9 cellular contexts compared by ENCODE assay signal in the genomic region with DNA sequence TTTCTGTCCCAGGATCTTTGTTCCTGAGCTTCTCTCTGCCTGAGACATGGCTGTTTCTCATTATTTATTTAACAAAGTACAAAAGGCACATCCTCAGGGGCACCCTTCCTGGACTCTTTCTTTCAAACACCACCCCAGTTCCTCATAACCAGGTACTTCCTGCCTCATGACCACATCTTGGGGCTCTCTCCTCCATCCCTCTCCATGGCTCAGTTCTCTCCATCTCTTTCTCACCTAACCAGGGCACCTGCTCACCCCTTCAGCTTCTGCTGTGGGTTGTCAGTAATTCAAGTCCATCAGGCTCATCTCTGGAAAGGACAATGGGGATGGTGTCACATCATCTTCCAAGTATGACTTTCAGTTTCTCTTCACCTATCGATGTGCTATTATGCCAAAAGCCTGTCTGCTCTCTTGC.
DNase-seq lines count a peak whose midpoint lies in the region; ATAC-seq and TF ChIP-seq lines count a peak whose summit lies in the region.
"Had no signal": no experiment of that assay in that cellular context is flagged by ENCODE, and none has a peak within 500 bp of the region (broad histone marks: within the 10 kb centered on the region; RNA-seq: fewer than 3 reads in every experiment).

No MANE protein-coding gene starts in this region.

- H3K27ac Mint-ChIP-seq in neural progenitor cell, result no peak overlapping the region

- H3K4me2 ChIP-seq in neural progenitor cell, result no peak overlapping the region

- CTCF ChIA-PET in Panc1 (lab: Charles Lee), result no interaction called here

- H3K4me3 Mint-ChIP-seq in neural progenitor cell, result no peak overlapping the region

- H3K4me1 ChIP-seq in Panc1 (ENCODE audit: control insufficient read depth, insufficient read depth, low read length) (no peaks in the 10 kb centered on the region), stomach (peaks cover 0 to 12% (median 5%) of the 10 kb centered on the region in 4 donors), neural progenitor cell (no peaks in the 10 kb centered on the region)

- H4K20me1 ChIP-seq in neural progenitor cell (ENCODE audit: low read depth), result no peaks in the 10 kb centered on the region

- in situ Hi-C loops in Panc1 (cut with HindIII; ENCODE audit: low pct_unique_long_range_greater_than_20kb, low sequenced_read_pairs), result no loop called here

- no peaks in the 10 kb centered on the region for H3K4me1 Mint-ChIP-seq in neural progenitor cell

- H3K79me2 ChIP-seq in neural progenitor cell (ENCODE audit: low read depth), result no peaks in the 10 kb centered on the region

- DNase-seq in Panc1 (ENCODE audit: low read depth, low spot score), result no peak
- no peak for DNase-seq in fibroblast of villous mesenchyme (ENCODE audit: low read depth)
- no peak for DNase-seq in stomach
- DNase-seq in UCSD-AML1 (lab: John Stamatoyannopoulos, UW; ENCODE audit: unreplicated experiment), result no peak
- DNase-seq in SIG-M5 treated with dmso at 0.1 percent for 504 hours (lab: John Stamatoyannopoulos, UW; ENCODE audit: unreplicated experiment), result no peak
- DNase-seq in neural progenitor cell (ENCODE audit: low spot score), result no peak
- DNase-seq: NCI-H774; stimulated activated CD4-positive, alpha-beta T cell treated with anti-CD3 and anti-CD28 coated beads, Interleukin-4, amount 100 ng/mL, for 1 hour had no signal

- H3K4me3 ChIP-seq in Panc1 (ENCODE audit: low read depth in 2 of 2, low read length in 2 of 2) (peak overlapping the region; percentile 26 to 43), fibroblast of villous mesenchyme (ENCODE audit: low read depth, low read length) (peak overlapping the region; percentile 49), stomach (peak overlapping the region; percentile 17 to 38 (median 28)), neural progenitor cell (no peak overlapping the region)

- ATAC-seq in GM19463 (IDR thresholded peaks at IDR 0.05; ENCODE audit: unreplicated experiment) (peak; percentile 53), Panc1 (no peak)

- POLR2A ChIA-PET in Panc1 (lab: Charles Lee), result no interaction called here

- no peaks in the 10 kb centered on the region for H3K9me3 Mint-ChIP-seq in neural progenitor cell

- BruUV-seq in Panc1 (replicated peaks; lab: Mats Ljungman, UMichigan), result no TSS peak

- no peak overlapping the region for H2AFZ ChIP-seq in neural progenitor cell (replicated peaks)

- no peak for TF ChIP-seq EP300 in stomach (IDR thresholded peaks at IDR 0.05)

- WGBS in stomach, 5 donors, result 67 to 88% (median 86%) methylated on average over 1 of the region's 1 CpG

- intact Hi-C loops in Panc1 (cut with micrococcal nuclease; ENCODE audit: unreplicated experiment) (no loop called here), stomach (cut with DNase I; ENCODE audit: low total_unique reads) (no loop called here)

- H3K27ac ChIP-seq in Panc1 (ENCODE audit: low read length), result no peak overlapping the region
- peak overlapping the region; percentile 20 to 79 (median 76) for H3K27ac ChIP-seq in stomach
- H3K27ac ChIP-seq in neural progenitor cell, result no peak overlapping the region

- peaks cover 3% of the 10 kb centered on the region for H3K27me3 Mint-ChIP-seq in neural progenitor cell (ENCODE audit: insufficient read depth, low read depth)

- no peaks in the 10 kb centered on the region for H3F3A ChIP-seq in neural progenitor cell (ENCODE audit: low read depth)

- H3K36me3 ChIP-seq in Panc1 (ENCODE audit: control insufficient read depth, insufficient read depth, low read length), result no peaks in the 10 kb centered on the region
- H3K36me3 ChIP-seq in stomach, result no peaks in the 10 kb centered on the region
- no peaks in the 10 kb centered on the region for H3K36me3 ChIP-seq in neural progenitor cell

- TF ChIP-seq POLR2A in stomach (IDR thresholded peaks at IDR 0.05), result no peak

- H3K9ac ChIP-seq in neural progenitor cell, result no peak overlapping the region

- H3K27me3 ChIP-seq in Panc1 (ENCODE audit: control insufficient read depth, insufficient read depth, low read length) (no peaks in the 10 kb centered on the region), stomach (no peaks in the 10 kb centered on the region), neural progenitor cell (no peaks in the 10 kb centered on the region)

- no peak for TF ChIP-seq CTCF in Panc1 (IDR thresholded peaks at IDR 0.05)
- TF ChIP-seq CTCF in fibroblast of villous mesenchyme (IDR thresholded peaks at IDR 0.05; ENCODE audit: insufficient read depth, low read depth, low read length), result no peak
- TF ChIP-seq CTCF in stomach (IDR thresholded peaks at IDR 0.05), result no peak
- TF ChIP-seq CTCF in neural progenitor cell (IDR thresholded peaks at IDR 0.05), result no peak

- no peaks in the 10 kb centered on the region for H3K36me3 Mint-ChIP-seq in neural progenitor cell

- no peaks in the 10 kb centered on the region for H3K9me3 ChIP-seq in Panc1 (ENCODE audit: control insufficient read depth, insufficient read depth, low read depth, low read length)
- no peaks in the 10 kb centered on the region for H3K9me3 ChIP-seq in stomach
- no peaks in the 10 kb centered on the region for H3K9me3 ChIP-seq in neural progenitor cell (ENCODE audit: low read depth)

Comparison
In these comparisons a context has a peak if more than half of its experiments do, and no peak if none do; other contexts are left out.
1. H3K27ac ChIP-seq: peak in stomach (5 of 5); none in Panc1 (single experiment) and neural progenitor cell (single experiment).